In genomic region chr7:5774790-5775189, GRCh38 we compare ENCODE assay signal across 16 cellular contexts. TPM values are rescaled to one million over a fixed set of nuclear protein-coding genes. Genes with fewer than 3 reads are reported as not detected.
DNase-seq lines count a peak whose midpoint lies in the region; ATAC-seq, FAIRE-seq and TF ChIP-seq lines count a peak whose summit lies in the region.
"Had no signal": no experiment of that assay in that cellular context is flagged by ENCODE, and none has a peak within 500 bp of the region (broad histone marks: within the 10 kb centered on the region; RNA-seq: fewer than 3 reads in every experiment).

No MANE protein-coding gene starts in this region.

- H3K4me3 ChIP-seq in SJCRH30 (no peak overlapping the region), BE2C (ENCODE audit: low read depth, low read length) (no peak overlapping the region)
- H3K4me3 ChIP-seq: thoracic aorta had no signal

- no peak overlapping the region for H3K27ac Mint-ChIP-seq in CD4-positive, alpha-beta T cell

- H3K36me3 Mint-ChIP-seq in CD4-positive, alpha-beta T cell (ENCODE audit: low read depth): peaks cover 55% of the 10 kb centered on the region

- POLR2A ChIA-PET in CD4-positive, alpha-beta T cell (lab: Charles Lee): interaction anchor here (0.6 kb wide), 2 partner anchors 14 to 77 kb away, joined by 3 read pairs; no protein-coding TSS in a partner anchor

- CTCF ChIA-PET in CD4-positive, alpha-beta T cell (lab: Charles Lee): no interaction called here

- peaks cover 74% of the 10 kb centered on the region for H3K4me1 Mint-ChIP-seq in CD4-positive, alpha-beta T cell (ENCODE audit: low read depth)

- no peak overlapping the region for H3K4me3 Mint-ChIP-seq in CD4-positive, alpha-beta T cell

- intact Hi-C loops in CD4-positive, alpha-beta T cell (cut with DNase I, micrococcal nuclease): no loop called here

- no peaks in the 10 kb centered on the region for H3K9me3 Mint-ChIP-seq in CD4-positive, alpha-beta T cell

- H3K27me3 ChIP-seq in SJCRH30: no peaks in the 10 kb centered on the region
- no peaks in the 10 kb centered on the region for H3K27me3 ChIP-seq in BE2C
- H3K27me3 ChIP-seq in CD4-positive, alpha-beta T cell (ENCODE audit: control insufficient read depth, insufficient read depth, low read length): no peaks in the 10 kb centered on the region

- FAIRE-seq in urothelium cell line (lab: Jason Lieb, UNC): peak; percentile 81
- FAIRE-seq: H54 had no signal

- no peak for TF ChIP-seq CTCF in BE2C (IDR thresholded peaks at IDR 0.05; ENCODE audit: low read depth, low read length)
- TF ChIP-seq CTCF in CD4-positive, alpha-beta T cell (IDR thresholded peaks at IDR 0.05): no peak

- peak overlapping the region; percentile 77; the same call in 1 of the 2 replicates for H3K27ac ChIP-seq in SJCRH30
- no peak overlapping the region for H3K27ac ChIP-seq in CD4-positive, alpha-beta T cell (ENCODE audit: low read depth, low read length)
- H3K27ac ChIP-seq: C4-2B had no signal

- no peaks in the 10 kb centered on the region for H3K27me3 Mint-ChIP-seq in CD4-positive, alpha-beta T cell

- peaks cover 19% of the 10 kb centered on the region for H3K36me3 ChIP-seq in SJCRH30
- peaks cover 14% of the 10 kb centered on the region for H3K36me3 ChIP-seq in BE2C
- H3K36me3 ChIP-seq: thoracic aorta had no signal

- H3K4me1 ChIP-seq in SJCRH30 (peaks cover 16% of the 10 kb centered on the region), BE2C (no peaks in the 10 kb centered on the region; the same call in 1 of the 2 replicates)

- no peak for ATAC-seq in GM19455 (IDR thresholded peaks at IDR 0.05; ENCODE audit: unreplicated experiment)
- no peak for ATAC-seq in CD4-positive, alpha-beta T cell (ENCODE audit: poor library complexity)

- DNase-seq in stimulated activated CD4-positive, alpha-beta T cell treated with anti-CD3 and anti-CD28 coated beads, Interleukin-1b, Interleukin-23, amount 100 ng/mL, for 48 hours: peak; percentile 66
- no peak for DNase-seq in stimulated activated CD4-positive, alpha-beta T cell treated with anti-CD3 and anti-CD28 coated beads, Interleukin-12 subunit alpha, Interleukin-12 subunit beta, amount 100 ng/mL, for 4 hours
- DNase-seq in SJCRH30: no peak
- DNase-seq in islet precursor cell: peak; percentile 14
- no peak for DNase-seq in urothelium cell line (ENCODE audit: low spot score)
- no peak for DNase-seq in BE2C
- no peak for DNase-seq in CD4-positive, alpha-beta T cell
- DNase-seq: amygdala, foreskin fibroblast, NCI-H1694, NCI-H446, SK-N-SH had no signal

- H3K9me3 ChIP-seq in SJCRH30 (replicated peaks) (no peaks in the 10 kb centered on the region), BE2C (no peaks in the 10 kb centered on the region)
- H3K9me3 ChIP-seq in CD4-positive, alpha-beta T cell (ENCODE audit: control insufficient read depth, low read length): no peaks in the 10 kb centered on the region
- H3K9me3 ChIP-seq: SK-N-SH, thoracic aorta had no signal

RNA-seq across cellular contexts. Expression of gene RNF216, which starts 6.7 kb away (rescaled TPM):
- 44.3 and 47.4 TPM in 2 replicates for total RNA-seq in SJCRH30 (2014; rRNA removed; shearing (Covaris generic))
- 27.7 TPM for polyA plus RNA-seq in BE2C (2012; ENCODE audit: insufficient read depth, insufficient read length, low read depth)
- 10 to 100 TPM; 85.7 to 88.9 TPM for total RNA-seq in CD4-positive, alpha-beta T cell

Comparison
In these comparisons a context has a peak if more than half of its experiments do, and no peak if none do; other contexts are left out.
1. DNase-seq: peak in stimulated activated CD4-positive, alpha-beta T cell treated with anti-CD3 and anti-CD28 coated beads, Interleukin-1b, Interleukin-23, amount 100 ng/mL, for 48 hours (single experiment) and islet precursor cell (single experiment); none in stimulated activated CD4-positive, alpha-beta T cell treated with anti-CD3 and anti-CD28 coated beads, Interleukin-12 subunit alpha, Interleukin-12 subunit beta, amount 100 ng/mL, for 4 hours (single experiment), SJCRH30 (0 of 2), urothelium cell line (single experiment), BE2C (single experiment) and CD4-positive, alpha-beta T cell (0 of 10).